In the genomic region with DNA sequence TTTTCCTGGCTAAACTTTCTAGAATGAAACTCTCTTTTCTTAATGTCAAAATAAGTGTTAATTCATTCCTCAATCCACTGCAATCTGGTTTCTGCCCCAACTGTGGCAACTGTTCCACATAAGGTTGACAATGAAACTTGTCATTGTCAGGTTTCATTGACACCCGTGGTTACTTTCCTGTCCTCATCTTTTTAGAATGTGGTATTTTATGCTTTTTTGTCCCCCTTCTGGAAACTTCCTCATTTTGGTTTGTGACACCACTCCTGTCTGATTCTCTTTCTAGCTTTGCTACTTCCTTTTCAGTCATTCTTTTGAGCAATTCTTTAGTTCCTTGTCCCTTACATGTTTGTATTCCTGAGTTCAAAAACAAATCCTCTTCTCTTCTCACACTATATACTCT, we compare ENCODE assay signal across 13 cellular contexts. TPM values are rescaled to one million over a fixed set of nuclear protein-coding genes. Genes with fewer than 3 reads are reported as not detected.
DNase-seq lines count a peak whose midpoint lies in the region; ATAC-seq and TF ChIP-seq lines count a peak whose summit lies in the region.
"Had no signal": no experiment of that assay in that cellular context is flagged by ENCODE, and none has a peak within 500 bp of the region (broad histone marks: within the 10 kb centered on the region; RNA-seq: fewer than 3 reads in every experiment).

No MANE protein-coding gene starts in this region.

- H3K4me3 Mint-ChIP-seq in activated T-cell treated with anti-CD3 and anti-CD28 coated beads, Interleukin-2, amount 50 U/mL, for 24 hours, result no peak overlapping the region
- H3K4me3 Mint-ChIP-seq in activated T-helper 17 cell treated with anti-CD3 and anti-CD28 coated beads, Interleukin-2, amount 50 U/mL, for 72 hours, result peak overlapping the region; percentile 41
- peak overlapping the region; percentile 19 to 68 for H3K4me3 Mint-ChIP-seq in stimulated activated naive CD8-positive, alpha-beta T cell treated with anti-CD3 and anti-CD28 coated beads, Interleukin-15, amount 100 ng/mL, for 72 hours
- H3K4me3 Mint-ChIP-seq: nephron had no signal

- H4K20me1 ChIP-seq in Loucy (ENCODE audit: insufficient read depth, low read length, poor library complexity, severe bottlenecking), result no peaks in the 10 kb centered on the region

- peak overlapping the region; percentile 49 for H3K4me3 ChIP-seq in Loucy (ENCODE audit: low read length, poor library complexity, severe bottlenecking)
- H3K4me3 ChIP-seq: A549, SJSA1 had no signal

- peak overlapping the region; percentile 65 for H3K4me2 ChIP-seq in Loucy (ENCODE audit: low read depth, low read length, poor library complexity, severe bottlenecking)
- H3K4me2 ChIP-seq: A549 had no signal

- peaks cover 14% of the 10 kb centered on the region for H3K9me3 Mint-ChIP-seq in activated T-cell treated with anti-CD3 and anti-CD28 coated beads, Interleukin-2, amount 50 U/mL, for 24 hours
- peaks cover 6% of the 10 kb centered on the region for H3K9me3 Mint-ChIP-seq in activated T-helper 17 cell treated with anti-CD3 and anti-CD28 coated beads, Interleukin-2, amount 50 U/mL, for 72 hours
- peaks cover 14 to 18% of the 10 kb centered on the region in 2 donors for H3K9me3 Mint-ChIP-seq in stimulated activated naive CD8-positive, alpha-beta T cell treated with anti-CD3 and anti-CD28 coated beads, Interleukin-15, amount 100 ng/mL, for 72 hours

- no peaks in the 10 kb centered on the region for H3K9me2 ChIP-seq in Loucy (replicated peaks; ENCODE audit: low read depth, low read length)

- no peaks in the 10 kb centered on the region for H3K9me3 ChIP-seq in Loucy (ENCODE audit: insufficient read depth, low read depth, low read length)
- H3K9me3 ChIP-seq: A549 had no signal

- H3K27me3 ChIP-seq in Loucy (ENCODE audit: insufficient read depth, low read length, poor library complexity, severe bottlenecking), result no peaks in the 10 kb centered on the region

- peaks cover 59% of the 10 kb centered on the region for H3K79me2 ChIP-seq in Loucy (ENCODE audit: insufficient read depth, low read length)

- peaks cover 67% of the 10 kb centered on the region for H3K4me1 ChIP-seq in Loucy (ENCODE audit: insufficient read depth, low read length, poor library complexity, severe bottlenecking)
- H3K4me1 ChIP-seq: A549, SJSA1 had no signal

- no peak for DNase-seq in activated T-cell treated with anti-CD3 and anti-CD28 coated beads, Interleukin-2, amount 50 U/mL, for 24 hours
- no peak for DNase-seq in activated T-cell treated with anti-CD3 and anti-CD28 coated beads, Interleukin-2, amount 50 U/mL, for 48 hours
- peak in 1 of 2 donors; percentile 49 for DNase-seq in stimulated activated naive CD8-positive, alpha-beta T cell treated with anti-CD3 and anti-CD28 coated beads, Interleukin-15, amount 100 ng/mL, for 72 hours
- DNase-seq in stimulated activated CD4-positive, alpha-beta T cell treated with anti-CD3 and anti-CD28 coated beads, Interleukin-4, amount 100 ng/mL, for 24 hours, result no peak
- DNase-seq: dermis blood vessel endothelial cell, NCI-H2081 treated with DMSO at 0.1 percent for 48 hours had no signal

- no peak for TF ChIP-seq CTCF in Loucy (conservative IDR thresholded peaks at IDR 0.05; ENCODE audit: low read length)

- H3K27ac Mint-ChIP-seq in activated T-cell treated with anti-CD3 and anti-CD28 coated beads, Interleukin-2, amount 50 U/mL, for 24 hours, result peak overlapping the region; percentile 63
- H3K27ac Mint-ChIP-seq in activated T-helper 17 cell treated with anti-CD3 and anti-CD28 coated beads, Interleukin-2, amount 50 U/mL, for 72 hours, result peak overlapping the region; percentile 50
- H3K27ac Mint-ChIP-seq in stimulated activated naive CD8-positive, alpha-beta T cell treated with anti-CD3 and anti-CD28 coated beads, Interleukin-15, amount 100 ng/mL, for 72 hours, result peak overlapping the region in 1 of 2 donors; percentile 91
- H3K27ac Mint-ChIP-seq: nephron had no signal

- H3K36me3 ChIP-seq in Loucy (ENCODE audit: insufficient read depth, low read length), result no peaks in the 10 kb centered on the region
- H3K36me3 ChIP-seq: SJSA1 had no signal

- peak; percentile 83 for ATAC-seq in activated T-helper 17 cell treated with anti-CD3 and anti-CD28 coated beads, Interleukin-2, amount 50 U/mL, for 72 hours (replicated peaks)
- peak; percentile 86 for ATAC-seq in stimulated activated naive CD8-positive, alpha-beta T cell treated with anti-CD3 and anti-CD28 coated beads, Interleukin-15, amount 100 ng/mL, for 72 hours
- ATAC-seq in GM18873 (IDR thresholded peaks at IDR 0.05; ENCODE audit: low FRiP score, unreplicated experiment) (no peak), HG03432 (IDR thresholded peaks at IDR 0.05; ENCODE audit: unreplicated experiment) (no peak)
- ATAC-seq: A549 had no signal

- H3K9ac ChIP-seq in Loucy (ENCODE audit: low read depth, low read length, poor library complexity, severe bottlenecking), result peak overlapping the region; percentile 55

- peaks cover 18% of the 10 kb centered on the region for H3F3A ChIP-seq in Loucy (ENCODE audit: low read depth)

- H3K36me3 Mint-ChIP-seq in activated T-cell treated with anti-CD3 and anti-CD28 coated beads, Interleukin-2, amount 50 U/mL, for 24 hours (ENCODE audit: low read depth), result peaks cover 66% of the 10 kb centered on the region
- H3K36me3 Mint-ChIP-seq in activated T-helper 17 cell treated with anti-CD3 and anti-CD28 coated beads, Interleukin-2, amount 50 U/mL, for 72 hours (ENCODE audit: low read depth), result no peaks in the 10 kb centered on the region

- H2AFZ ChIP-seq in Loucy (ENCODE audit: low read length), result no peak overlapping the region

- H3K4me1 Mint-ChIP-seq in activated T-cell treated with anti-CD3 and anti-CD28 coated beads, Interleukin-2, amount 50 U/mL, for 24 hours (ENCODE audit: low read depth), result peaks cover 62% of the 10 kb centered on the region
- H3K4me1 Mint-ChIP-seq in activated T-helper 17 cell treated with anti-CD3 and anti-CD28 coated beads, Interleukin-2, amount 50 U/mL, for 72 hours, result peaks cover 48% of the 10 kb centered on the region
- peaks cover 59% of the 10 kb centered on the region for H3K4me1 Mint-ChIP-seq in stimulated activated naive CD8-positive, alpha-beta T cell treated with anti-CD3 and anti-CD28 coated beads, Interleukin-15, amount 100 ng/mL, for 72 hours
- H3K4me1 Mint-ChIP-seq: nephron had no signal

- no peaks in the 10 kb centered on the region for H3K27me3 Mint-ChIP-seq in activated T-cell treated with anti-CD3 and anti-CD28 coated beads, Interleukin-2, amount 50 U/mL, for 24 hours
- no peaks in the 10 kb centered on the region for H3K27me3 Mint-ChIP-seq in activated T-helper 17 cell treated with anti-CD3 and anti-CD28 coated beads, Interleukin-2, amount 50 U/mL, for 72 hours
- no peaks in the 10 kb centered on the region for H3K27me3 Mint-ChIP-seq in stimulated activated naive CD8-positive, alpha-beta T cell treated with anti-CD3 and anti-CD28 coated beads, Interleukin-15, amount 100 ng/mL, for 72 hours

RNA-seq across cellular contexts. Expression of a gene that starts 7.5 kb away (rescaled TPM):
- total RNA-seq in activated T-helper 17 cell treated with anti-CD3 and anti-CD28 coated beads, Interleukin-2, amount 50 U/mL, for 72 hours, result 10 to 100 TPM; 23.0 to 25.5 TPM

Comparison
In these comparisons a context has a peak if more than half of its experiments do, and no peak if none do; other contexts are left out.
1. ATAC-seq: peak in activated T-helper 17 cell treated with anti-CD3 and anti-CD28 coated beads, Interleukin-2, amount 50 U/mL, for 72 hours (single experiment) and stimulated activated naive CD8-positive, alpha-beta T cell treated with anti-CD3 and anti-CD28 coated beads, Interleukin-15, amount 100 ng/mL, for 72 hours (single experiment); none in GM18873 (single experiment) and HG03432 (single experiment).